ENCODE assay signal across 10 cellular contexts in genomic region chr2:104862061-104862941, GRCh38. TPM values are rescaled to one million over a fixed set of nuclear protein-coding genes. Genes with fewer than 3 reads are reported as not detected.
A peak's percentile ranks its signal among the peaks of the same experiment; 100 is the strongest.
DNase-seq lines count a peak whose midpoint lies in the region; ATAC-seq and TF ChIP-seq lines count a peak whose summit lies in the region.
"Had no signal": no experiment of that assay in that cellular context is flagged by ENCODE, and none has a peak within 500 bp of the region (broad histone marks: within the 10 kb centered on the region; RNA-seq: fewer than 3 reads in every experiment).

No MANE protein-coding gene starts in this region.

- no peaks in the 10 kb centered on the region; the same call in 1 of the 2 replicates for H3K36me3 Mint-ChIP-seq in WTC11

- CTCF ChIA-PET in WTC11 (lab: Charles Lee): interaction anchor here (1.5 to 1.8 kb wide), 3 partner anchors 10 to 12 kb away, joined by 3 to 14 read pairs (median 8); no protein-coding TSS in a partner anchor

- POLR2A ChIA-PET in WTC11 (lab: Charles Lee): interaction anchor here (0.6 to 1.0 kb wide), 6 partner anchors 10 to 240 kb away, joined by 3 to 5 read pairs (median 3); no protein-coding TSS in a partner anchor

- peak overlapping the region; percentile 28 for H3K27ac Mint-ChIP-seq in WTC11

- H3K9me3 Mint-ChIP-seq in WTC11: no peaks in the 10 kb centered on the region

- no peak for TF ChIP-seq CTCF in WTC11 (IDR thresholded peaks at IDR 0.05)

- H3K27me3 Mint-ChIP-seq in WTC11 (ENCODE audit: low read depth): peaks cover 99% of the 10 kb centered on the region

- DNase-seq in NCI-H524 (lab: John Stamatoyannopoulos, UW): peak; percentile 25 to 71
- no peak for DNase-seq in NCI-H524 treated with DMSO at 0.1 percent for 48 hours (lab: John Stamatoyannopoulos, UW)
- peak; percentile 78 for DNase-seq in WTC11 (ENCODE audit: low spot score)
- DNase-seq in hypothalamus (lab: John Stamatoyannopoulos, UW): peak in 28 of 51 donors; percentile 21 to 88 (median 60)
- peak; percentile 77 for DNase-seq in renal cortical epithelial cell (ENCODE audit: low read depth)
- no peak for DNase-seq in GM03348 (ENCODE audit: low spot score)
- no peak for DNase-seq in germinal center (ENCODE audit: low spot score)
- DNase-seq: NCI-H1694; stimulated activated CD8-positive, alpha-beta memory T cell treated with anti-CD3 and anti-CD28 coated beads, Interleukin-4, amount 100 ng/mL, for 48 hours had no signal

- H3K4me3 Mint-ChIP-seq in WTC11: peak overlapping the region; percentile 82

- H3K4me1 Mint-ChIP-seq in WTC11: peaks cover 58% of the 10 kb centered on the region

- ATAC-seq in WTC11: peak; percentile 55
- no peak for ATAC-seq in HG03039 (IDR thresholded peaks at IDR 0.05; ENCODE audit: unreplicated experiment)

TF ChIP-seq in WTC11, 78 proteins besides CTCF, POLR2A, EP300 and RAD21:
- TF ChIP-seq ZNF416 (CRISPR knock-in tag; IDR thresholded peaks at IDR 0.05): no peak
- TF ChIP-seq, protein P1, sequence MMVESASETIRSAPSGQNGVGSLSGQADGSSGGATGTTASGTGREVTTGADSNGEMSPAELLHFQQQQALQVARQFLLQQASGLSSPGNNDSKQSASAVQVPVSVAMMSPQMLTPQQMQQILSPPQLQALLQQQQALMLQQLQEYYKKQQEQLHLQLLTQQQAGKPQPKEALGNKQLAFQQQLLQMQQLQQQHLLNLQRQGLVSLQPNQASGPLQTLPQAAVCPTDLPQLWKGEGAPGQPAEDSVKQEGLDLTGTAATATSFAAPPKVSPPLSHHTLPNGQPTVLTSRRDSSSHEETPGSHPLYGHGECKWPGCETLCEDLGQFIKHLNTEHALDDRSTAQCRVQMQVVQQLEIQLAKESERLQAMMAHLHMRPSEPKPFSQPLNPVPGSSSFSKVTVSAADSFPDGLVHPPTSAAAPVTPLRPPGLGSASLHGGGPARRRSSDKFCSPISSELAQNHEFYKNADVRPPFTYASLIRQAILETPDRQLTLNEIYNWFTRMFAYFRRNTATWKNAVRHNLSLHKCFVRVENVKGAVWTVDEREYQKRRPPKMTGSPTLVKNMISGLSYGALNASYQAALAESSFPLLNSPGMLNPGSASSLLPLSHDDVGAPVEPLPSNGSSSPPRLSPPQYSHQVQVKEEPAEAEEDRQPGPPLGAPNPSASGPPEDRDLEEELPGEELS (CRISPR knock-in tag; IDR thresholded peaks at IDR 0.05): peak; percentile 29; the same call in 1 of the 2 replicates
- no peak for TF ChIP-seq SMAD4 (CRISPR knock-in tag; IDR thresholded peaks at IDR 0.05)
- TF ChIP-seq MYBL2 (CRISPR knock-in tag; IDR thresholded peaks at IDR 0.05): 0 out of 2 replicates have a peak, but pooled peaks have one; percentile 14
- no peak for TF ChIP-seq NR2C2 (CRISPR knock-in tag; IDR thresholded peaks at IDR 0.05)
- TF ChIP-seq FOXK1 (CRISPR knock-in tag; IDR thresholded peaks at IDR 0.05): 0 out of 2 replicates have a peak, but pooled peaks have one; percentile 36
- no peak for TF ChIP-seq EMX1 (CRISPR knock-in tag; IDR thresholded peaks at IDR 0.05)
- TF ChIP-seq, protein P2, sequence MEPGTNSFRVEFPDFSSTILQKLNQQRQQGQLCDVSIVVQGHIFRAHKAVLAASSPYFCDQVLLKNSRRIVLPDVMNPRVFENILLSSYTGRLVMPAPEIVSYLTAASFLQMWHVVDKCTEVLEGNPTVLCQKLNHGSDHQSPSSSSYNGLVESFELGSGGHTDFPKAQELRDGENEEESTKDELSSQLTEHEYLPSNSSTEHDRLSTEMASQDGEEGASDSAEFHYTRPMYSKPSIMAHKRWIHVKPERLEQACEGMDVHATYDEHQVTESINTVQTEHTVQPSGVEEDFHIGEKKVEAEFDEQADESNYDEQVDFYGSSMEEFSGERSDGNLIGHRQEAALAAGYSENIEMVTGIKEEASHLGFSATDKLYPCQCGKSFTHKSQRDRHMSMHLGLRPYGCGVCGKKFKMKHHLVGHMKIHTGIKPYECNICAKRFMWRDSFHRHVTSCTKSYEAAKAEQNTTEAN (CRISPR knock-in tag; IDR thresholded peaks at IDR 0.05): peak; percentile 39; the same call in 1 of the 2 replicates

RNA-seq across cellular contexts. Expression of gene POU3F3, which starts 8.4 kb away (rescaled TPM):
- total RNA-seq in WTC11 (2021) (0.05 TPM in 1 of 3 replicates, not detected in the others), renal cortical epithelial cell (32.8 and 81.9 TPM in 2 replicates)

Comparison
In these comparisons a context has a peak if more than half of its experiments do, and no peak if none do; other contexts are left out.
1. DNase-seq: peak in NCI-H524 (2 of 2), WTC11 (single experiment), hypothalamus (28 of 51) and renal cortical epithelial cell (single experiment); none in NCI-H524 treated with DMSO at 0.1 percent for 48 hours (single experiment), GM03348 (single experiment) and germinal center (single experiment).
2. RNA of gene POU3F3, which starts 8.4 kb away (total RNA-seq): 32.8 to 81.9 TPM in renal cortical epithelial cell; 0.05 TPM in WTC11; every median in the first group is over 10 times any median in the second.